Comparison of ENCODE assay signal across 9 cellular contexts in the genomic region with DNA sequence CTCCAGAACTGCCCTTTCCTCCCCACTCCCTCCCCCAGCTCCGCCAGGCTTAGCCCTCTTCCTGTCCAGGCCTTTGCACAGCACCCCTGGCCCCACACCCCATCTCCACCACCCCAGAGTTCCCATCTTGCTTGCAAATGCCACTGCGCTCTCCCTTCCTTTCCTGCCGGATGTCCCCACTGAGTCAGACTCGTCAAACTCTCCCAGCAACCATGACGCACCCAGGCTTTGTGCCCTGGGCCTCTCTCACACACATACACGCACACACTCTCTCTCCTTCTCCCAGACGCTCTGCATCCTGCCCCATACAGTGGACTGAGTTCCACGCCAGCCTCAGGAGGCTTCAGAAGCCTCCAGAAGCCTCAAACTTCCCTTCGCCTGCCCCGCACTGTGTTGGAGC. TPM values are rescaled to one million over a fixed set of nuclear protein-coding genes. Genes with fewer than 3 reads are reported as not detected.
DNase-seq lines count a peak whose midpoint lies in the region; ATAC-seq and TF ChIP-seq lines count a peak whose summit lies in the region.
"Had no signal": no experiment of that assay in that cellular context is flagged by ENCODE, and none has a peak within 500 bp of the region (broad histone marks: within the 10 kb centered on the region; RNA-seq: fewer than 3 reads in every experiment).

No MANE protein-coding gene starts in this region.

- no peaks in the 10 kb centered on the region for H4K20me1 ChIP-seq in IMR-90 (ENCODE audit: insufficient read depth, low read length)

- H3K4me3 ChIP-seq in IMR-90 (ENCODE audit: insufficient read depth, low read depth, low read length) (no peak overlapping the region), brain microvascular endothelial cell (ENCODE audit: low read depth, low read length) (no peak overlapping the region), upper lobe of left lung (no peak overlapping the region)

- peak overlapping the region; percentile 94 for H2BK120ac ChIP-seq in IMR-90 (ENCODE audit: low read depth, low read length)

- peak overlapping the region; percentile 97 for H4K91ac ChIP-seq in IMR-90 (ENCODE audit: insufficient read depth, low read depth, low read length)

- peak overlapping the region; percentile 11; the same call in 1 of the 2 replicates for H3K9ac ChIP-seq in IMR-90 (ENCODE audit: low read depth, low read length)

- in situ Hi-C loops in IMR-90 (cut with MboI; ENCODE audit: low sequenced_read_pairs), result no loop called here
- in situ Hi-C loops in brain microvascular endothelial cell (cut with HindIII; ENCODE audit: low pct_ligation_motif_present, low sequenced_read_pairs), result no loop called here

- H4K8ac ChIP-seq in IMR-90 (ENCODE audit: low read depth in 2 of 2, low read length in 2 of 2), result peak overlapping the region; percentile 67 to 86

- intact Hi-C loops in IMR-90 (cut with micrococcal nuclease), result no loop called here

- peak overlapping the region; percentile 89 for H2AFZ ChIP-seq in IMR-90 (replicated peaks; ENCODE audit: low read length, poor library complexity)

- peak overlapping the region; percentile 83 for H4K5ac ChIP-seq in IMR-90 (ENCODE audit: low read depth, low read length)

- DNase-seq in IMR-90 (peak; percentile 98), brain microvascular endothelial cell (peak; percentile 96), kidney tubule cell (ENCODE audit: low spot score) (peak; percentile 47), upper lobe of left lung (no peak), hippocampal formation (lab: John Stamatoyannopoulos, UW) (no peak), left lobe of liver (ENCODE audit: low spot score) (no peak)
- no peak for DNase-seq in NK-92 treated with Interleukin-12 subunit alpha and Interleukin-12 subunit beta, amount 100 ng/mL, for 24 hours (lab: John Stamatoyannopoulos, UW)
- DNase-seq: NCI-H524 had no signal

- H2AK5ac ChIP-seq in IMR-90 (ENCODE audit: low read depth, low read length), result peak overlapping the region; percentile 95

- H2BK5ac ChIP-seq in IMR-90 (ENCODE audit: low read depth, low read length, poor library complexity, severe bottlenecking), result peak overlapping the region; percentile 96

- H3K4me1 ChIP-seq in IMR-90 (ENCODE audit: control insufficient read depth, insufficient read depth, low read length) (peaks cover 35% of the 10 kb centered on the region), upper lobe of left lung (peaks cover 47 to 54% (median 50%) of the 10 kb centered on the region in 4 donors)

- H3K23ac ChIP-seq in IMR-90 (ENCODE audit: low read depth, low read length), result peak overlapping the region; percentile 90

- H3K27me3 ChIP-seq in IMR-90 (ENCODE audit: control insufficient read depth, insufficient read depth, low read length) (no peaks in the 10 kb centered on the region), brain microvascular endothelial cell (replicated peaks) (no peaks in the 10 kb centered on the region), upper lobe of left lung (no peaks in the 10 kb centered on the region)

- peak overlapping the region; percentile 76 for H3K18ac ChIP-seq in IMR-90 (ENCODE audit: low read depth, low read length)

- no peak for TF ChIP-seq RAD21 in IMR-90 (IDR thresholded peaks at IDR 0.05; ENCODE audit: low read length)

- ATAC-seq in IMR-90 (ENCODE audit: low read depth) (peak; percentile 32), upper lobe of left lung (ENCODE audit: low FRiP score in 2 of 2) (no peak), left lobe of liver (no peak), HG03095 (IDR thresholded peaks at IDR 0.05; ENCODE audit: unreplicated experiment) (no peak)

- 0 out of 2 replicates have a peak, but pooled peaks have one; percentile 4 for TF ChIP-seq CTCF in IMR-90 (conservative IDR thresholded peaks at IDR 0.05; ENCODE audit: low read depth, low read length)
- no peak for TF ChIP-seq CTCF in brain microvascular endothelial cell (IDR thresholded peaks at IDR 0.05; ENCODE audit: low read depth, low read length, missing control alignments)
- no peak for TF ChIP-seq CTCF in upper lobe of left lung (IDR thresholded peaks at IDR 0.05)

- BruUV-seq in IMR-90 (replicated peaks; lab: Mats Ljungman, UMichigan), result no TSS peak

- peak overlapping the region; percentile 89 for H2BK15ac ChIP-seq in IMR-90 (ENCODE audit: low read depth, low read length)

- peak overlapping the region; percentile 80 for H2AK9ac ChIP-seq in IMR-90 (replicated peaks; ENCODE audit: low read depth, low read length, poor library complexity)

- dilution Hi-C loops in IMR-90 (cut with HindIII; ENCODE audit: low sequenced_read_pairs, unreplicated experiment), result no loop called here

- no peak overlapping the region; the same call in 1 of the 2 replicates for H3K4me2 ChIP-seq in IMR-90 (ENCODE audit: low read depth, low read length)

- TF ChIP-seq EP300 in upper lobe of left lung (IDR thresholded peaks at IDR 0.05), result no peak

- peak; percentile 92 for TF ChIP-seq POLR2A in IMR-90 (IDR thresholded peaks at IDR 0.05; ENCODE audit: low read depth, low read length)
- TF ChIP-seq POLR2A in upper lobe of left lung (IDR thresholded peaks at IDR 0.05), result no peak

- H3K56ac ChIP-seq in IMR-90 (ENCODE audit: extremely low read depth, insufficient read depth, low read length), result peak overlapping the region; percentile 76

- WGBS in IMR-90 (ENCODE audit: extremely low coverage in 2 of 2, insufficient read length in 1 of 2), 2 experiments, result 24% methylated on average over 5 of the region's 10 CpGs; no CpG with 5 or more reads in 1 of the 2 experiments
- 77 to 79% methylated on average over 10 of the region's 10 CpGs for WGBS in upper lobe of left lung, 2 donors

- peaks cover 2% of the 10 kb centered on the region; the same call in 1 of the 2 replicates for H3K36me3 ChIP-seq in IMR-90 (ENCODE audit: control insufficient read depth, insufficient read depth, low read length)
- no peaks in the 10 kb centered on the region for H3K36me3 ChIP-seq in brain microvascular endothelial cell (replicated peaks)
- H3K36me3 ChIP-seq in upper lobe of left lung, result no peaks in the 10 kb centered on the region

- H3K9me3 ChIP-seq in IMR-90 (ENCODE audit: control insufficient read depth, insufficient read depth, low read length) (no peaks in the 10 kb centered on the region), upper lobe of left lung (no peaks in the 10 kb centered on the region)

- CTCF ChIA-PET in IMR-90 (lab: Yijun Ruan, JAX), result interaction anchor here (2.8 kb wide), 1 partner anchor 12 kb away, joined by 15 read pairs; no protein-coding TSS in a partner anchor

- H3K79me1 ChIP-seq in IMR-90 (ENCODE audit: low read depth in 1 of 2, low read length in 2 of 2), result peaks cover 14 to 24% of the 10 kb centered on the region in 2 experiments; a peak in 3 of 4 replicates

- peaks cover 18% of the 10 kb centered on the region for H3K9me1 ChIP-seq in IMR-90 (ENCODE audit: insufficient read depth, low read length)

- peak overlapping the region; percentile 92 for H3K14ac ChIP-seq in IMR-90 (replicated peaks; ENCODE audit: low read depth, low read length)

- peak overlapping the region; percentile 98 for H3K4ac ChIP-seq in IMR-90 (ENCODE audit: low read depth, low read length)

- POLR2A ChIA-PET in IMR-90 (lab: Charles Lee; ENCODE audit: unreplicated experiment), result interaction anchor here (0.6 kb wide), 1 partner anchor 13 kb away, joined by 5 read pairs; no protein-coding TSS in a partner anchor

- peak overlapping the region; percentile 92 for H2BK20ac ChIP-seq in IMR-90 (ENCODE audit: low read depth, low read length)

- H3K27ac ChIP-seq in IMR-90 (ENCODE audit: insufficient read depth, low read length) (peak overlapping the region; percentile 85), brain microvascular endothelial cell (peak overlapping the region; percentile 96), upper lobe of left lung (peak overlapping the region; percentile 18 to 73 (median 44))

TF ChIP-seq in IMR-90, 13 proteins besides CTCF, POLR2A, EP300 and RAD21 (continues in another document):
- TF ChIP-seq, protein P1, sequence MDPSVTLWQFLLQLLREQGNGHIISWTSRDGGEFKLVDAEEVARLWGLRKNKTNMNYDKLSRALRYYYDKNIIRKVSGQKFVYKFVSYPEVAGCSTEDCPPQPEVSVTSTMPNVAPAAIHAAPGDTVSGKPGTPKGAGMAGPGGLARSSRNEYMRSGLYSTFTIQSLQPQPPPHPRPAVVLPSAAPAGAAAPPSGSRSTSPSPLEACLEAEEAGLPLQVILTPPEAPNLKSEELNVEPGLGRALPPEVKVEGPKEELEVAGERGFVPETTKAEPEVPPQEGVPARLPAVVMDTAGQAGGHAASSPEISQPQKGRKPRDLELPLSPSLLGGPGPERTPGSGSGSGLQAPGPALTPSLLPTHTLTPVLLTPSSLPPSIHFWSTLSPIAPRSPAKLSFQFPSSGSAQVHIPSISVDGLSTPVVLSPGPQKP (IDR thresholded peaks at IDR 0.05; ENCODE audit: borderline replicate concordance, low read depth, low read length), result no peak

RNA-seq across cellular contexts. Expression of a gene that starts 2.8 kb away (rescaled TPM):
- total RNA-seq in IMR-90 (2012; rRNA removed) (19.7 and 30.0 TPM in 2 replicates), upper lobe of left lung (100 to 1,000 TPM in 1 of 6 donors, 10 to 100 TPM in 5; 15.5 to 140 (median 68.1) TPM), left lobe of liver (16.6 TPM)
- 26.0 and 30.9 TPM in 2 replicates for polyA plus RNA-seq in IMR-90 (2012; rRNA removed)
- polyA plus RNA-seq in IMR-90 (2012; cell fraction: cytosol; rRNA removed), result 7.0 and 19.7 TPM in 2 replicates
- polyA plus RNA-seq in IMR-90 (2012; cell fraction: nucleus; rRNA removed; ENCODE audit: low replicate concordance), result 52.6 and 88.0 TPM in 2 replicates

RNA-seq across cellular contexts. Expression of a gene that starts 7.3 kb away (rescaled TPM):
- total RNA-seq in IMR-90 (2012; rRNA removed), result not detected in 2 replicates
- not detected in 2 replicates for polyA plus RNA-seq in IMR-90 (2012; rRNA removed)
- not detected in 2 replicates for polyA plus RNA-seq in IMR-90 (2012; cell fraction: cytosol; rRNA removed)
- not detected in 2 replicates for polyA plus RNA-seq in IMR-90 (2012; cell fraction: nucleus; rRNA removed; ENCODE audit: low replicate concordance)
- under 1 TPM in 1 of 6 donors, not detected in 5; 0.67 TPM for total RNA-seq in upper lobe of left lung
- total RNA-seq in left lobe of liver, result not detected

RNA-seq across cellular contexts. Expression of a gene that starts 14.5 kb away (rescaled TPM):
- under 0.01 and 0.36 TPM in 2 replicates for total RNA-seq in IMR-90 (2012; rRNA removed)
- polyA plus RNA-seq in IMR-90 (2012; rRNA removed), result 0.34 and 0.42 TPM in 2 replicates
- 0.22 and 0.55 TPM in 2 replicates for polyA plus RNA-seq in IMR-90 (2012; cell fraction: cytosol; rRNA removed)
- polyA plus RNA-seq in IMR-90 (2012; cell fraction: nucleus; rRNA removed; ENCODE audit: low replicate concordance), result 0.41 and 0.76 TPM in 2 replicates
- total RNA-seq in upper lobe of left lung, result 1 to 10 TPM in 2 of 6 donors, under 1 TPM in 4; under 0.01 to 3.5 (median 0.13) TPM
- 0.25 TPM for total RNA-seq in left lobe of liver

RNA-seq across cellular contexts. Expression of a gene that starts 20.0 kb away (rescaled TPM):
- total RNA-seq in IMR-90 (2012; rRNA removed), result 10.4 and 13.1 TPM in 2 replicates
- polyA plus RNA-seq in IMR-90 (2012; rRNA removed), result 11.7 and 14.0 TPM in 2 replicates
- polyA plus RNA-seq in IMR-90 (2012; cell fraction: cytosol; rRNA removed), result 4.2 and 6.0 TPM in 2 replicates
- polyA plus RNA-seq in IMR-90 (2012; cell fraction: nucleus; rRNA removed; ENCODE audit: low replicate concordance), result 6.6 and 18.3 TPM in 2 replicates
- total RNA-seq in upper lobe of left lung, result 10 to 100 TPM; 15.7 to 36.2 (median 25.6) TPM
- total RNA-seq in left lobe of liver, result 7.7 TPM

RNA-seq across cellular contexts. Expression of a gene that starts 35.8 kb away (rescaled TPM):
- total RNA-seq in IMR-90 (2012; rRNA removed) (0.18 and 0.28 TPM in 2 replicates), upper lobe of left lung (100 to 1,000 TPM in 2 of 6 donors, 10 to 100 TPM in 4; 26.9 to 170 (median 85.7) TPM), left lobe of liver (8.7 TPM)
- polyA plus RNA-seq in IMR-90 (2012; rRNA removed), result 0.87 and 1.4 TPM in 2 replicates
- 0.45 and 0.78 TPM in 2 replicates for polyA plus RNA-seq in IMR-90 (2012; cell fraction: cytosol; rRNA removed)
- polyA plus RNA-seq in IMR-90 (2012; cell fraction: nucleus; rRNA removed; ENCODE audit: low replicate concordance), result 2.8 and 3.8 TPM in 2 replicates

Comparison
In these comparisons a context has a peak if more than half of its experiments do, and no peak if none do; other contexts are left out.
1. DNase-seq: peak in IMR-90 (single experiment), brain microvascular endothelial cell (single experiment) and kidney tubule cell (single experiment); none in upper lobe of left lung (0 of 2), NK-92 treated with Interleukin-12 subunit alpha and Interleukin-12 subunit beta, amount 100 ng/mL, for 24 hours (single experiment), hippocampal formation (0 of 2) and left lobe of liver (single experiment).
2. H3K27ac ChIP-seq: peak in every context shown above with its lines; median percentile 96 in brain microvascular endothelial cell; 85 in IMR-90; 44 in upper lobe of left lung.